1 cellular context compared by ENCODE assay signal in genomic region chr2:37558622-37559021, GRCh38.
TF ChIP-seq lines count a peak whose summit lies in the region.

No MANE protein-coding gene starts in this region.

TF ChIP-seq in K562, 482 proteins besides CTCF, POLR2A, EP300 and RAD21 (continued from another document):
- TF ChIP-seq, protein P1, sequence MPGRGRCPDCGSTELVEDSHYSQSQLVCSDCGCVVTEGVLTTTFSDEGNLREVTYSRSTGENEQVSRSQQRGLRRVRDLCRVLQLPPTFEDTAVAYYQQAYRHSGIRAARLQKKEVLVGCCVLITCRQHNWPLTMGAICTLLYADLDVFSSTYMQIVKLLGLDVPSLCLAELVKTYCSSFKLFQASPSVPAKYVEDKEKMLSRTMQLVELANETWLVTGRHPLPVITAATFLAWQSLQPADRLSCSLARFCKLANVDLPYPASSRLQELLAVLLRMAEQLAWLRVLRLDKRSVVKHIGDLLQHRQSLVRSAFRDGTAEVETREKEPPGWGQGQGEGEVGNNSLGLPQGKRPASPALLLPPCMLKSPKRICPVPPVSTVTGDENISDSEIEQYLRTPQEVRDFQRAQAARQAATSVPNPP (IDR thresholded peaks at IDR 0.05; ENCODE audit: borderline replicate concordance, insufficient read depth, insufficient read length) = no peak
- TF ChIP-seq HOXB6 (CRISPR knock-in tag; IDR thresholded peaks at IDR 0.05; ENCODE audit: borderline replicate concordance) (no peak), ZNF639 (CRISPR knock-in tag; conservative IDR thresholded peaks at IDR 0.05 in 1 of 2, IDR thresholded peaks at IDR 0.05 in 1 of 2) (0 out of 4 replicates have a peak, but pooled peaks of 1 of the 2 experiments have one; percentile 37), TCFL5 (CRISPR knock-in tag; conservative IDR thresholded peaks at IDR 0.05) (0 out of 2 replicates have a peak, but pooled peaks have one; percentile 33), DMBX1 (CRISPR knock-in tag; IDR thresholded peaks at IDR 0.05; ENCODE audit: borderline replicate concordance) (peak; percentile 73), ZNF766 (CRISPR knock-in tag; conservative IDR thresholded peaks at IDR 0.05) (0 out of 2 replicates have a peak, but pooled peaks have one; percentile 46), ZNF311 (CRISPR knock-in tag; IDR thresholded peaks at IDR 0.05) (peak; percentile 61; the same call in 1 of the 2 replicates), KLF6 (CRISPR knock-in tag; IDR thresholded peaks at IDR 0.05; ENCODE audit: borderline replicate concordance) (peak; percentile 60; the same call in 1 of the 2 replicates)
TF ChIP-seq in K562: peak in this region for 13.
